ENCODE assay signal across 8 cellular contexts in the genomic region with DNA sequence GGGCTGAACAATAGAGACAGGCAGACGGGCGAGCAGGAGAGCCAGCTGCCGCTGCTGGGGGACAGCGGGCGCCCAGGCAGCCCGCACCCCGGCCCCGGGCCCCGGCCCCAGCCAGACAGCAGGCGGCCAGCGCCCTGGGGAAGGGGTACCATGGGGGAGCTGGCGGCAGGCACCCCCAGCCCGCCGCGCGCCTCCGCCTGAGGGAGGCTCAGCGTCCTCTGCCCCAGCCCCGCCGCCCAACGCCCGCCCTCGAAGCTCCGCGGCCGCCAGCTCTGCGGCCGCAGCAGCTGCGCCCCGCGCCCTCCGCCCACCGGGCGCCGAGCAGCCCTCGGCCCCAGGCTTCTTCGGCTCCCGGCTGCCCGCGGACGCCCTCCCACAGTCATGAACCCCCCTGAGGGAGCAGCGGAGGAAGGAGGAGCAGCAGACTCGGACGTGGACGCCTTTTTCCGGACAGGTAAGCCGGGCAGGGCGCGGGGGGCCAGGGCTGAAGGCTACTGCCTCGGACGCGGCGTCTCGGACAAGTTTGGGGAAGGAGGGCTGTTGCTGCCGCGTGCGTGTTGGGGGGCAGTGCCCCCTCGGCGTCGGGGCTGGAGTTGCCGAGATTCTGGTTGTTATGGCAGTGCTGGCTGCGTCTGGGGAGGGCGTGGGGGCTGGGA. TPM values are rescaled to one million over a fixed set of nuclear protein-coding genes. Genes with fewer than 3 reads are reported as not detected.
DNase-seq lines count a peak whose midpoint lies in the region; ATAC-seq and TF ChIP-seq lines count a peak whose summit lies in the region.

A gene (plus strand): TSS at position 10 of the 656 bp plus-strand sequence.

- peak in 1 of 7 experiments; percentile 18 for DNase-seq in CD8-positive, alpha-beta T cell
- DNase-seq in RWPE2 (ENCODE audit: low spot score) (no peak), endodermal cell (peak; percentile 79), mucosa of gallbladder (ENCODE audit: low spot score) (no peak), NCI-H128 (lab: John Stamatoyannopoulos, UW; ENCODE audit: unreplicated experiment) (no peak)

- no peaks in the 10 kb centered on the region for H3K36me3 ChIP-seq in CD8-positive, alpha-beta T cell (ENCODE audit: insufficient read depth, low read length)
- no peaks in the 10 kb centered on the region for H3K36me3 ChIP-seq in RWPE2 (ENCODE audit: low read depth)
- H3K36me3 ChIP-seq in endodermal cell (ENCODE audit: control insufficient read depth, insufficient read depth, low read length), result no peaks in the 10 kb centered on the region
- no peaks in the 10 kb centered on the region for H3K36me3 ChIP-seq in urinary bladder (ENCODE audit: insufficient read depth)

- CTCF ChIA-PET in CD8-positive, alpha-beta T cell (lab: Charles Lee), result interaction anchor here (1.0 to 1.4 kb wide), 2 partner anchors 10 to 47 kb away, joined by 3 to 5 read pairs; no protein-coding TSS in a partner anchor

- no peak within 1 kb of the TSS for H3K27ac Mint-ChIP-seq in CD8-positive, alpha-beta T cell
- H3K27ac Mint-ChIP-seq in endodermal cell, result peak within 1 kb of the TSS; percentile 81

- H3K4me1 Mint-ChIP-seq in CD8-positive, alpha-beta T cell (ENCODE audit: low read depth), result peaks cover 14% of the 10 kb centered on the region
- peaks cover 11% of the 10 kb centered on the region for H3K4me1 Mint-ChIP-seq in endodermal cell

- TF ChIP-seq CTCF in CD8-positive, alpha-beta T cell (IDR thresholded peaks at IDR 0.05), result peak; percentile 8
- TF ChIP-seq CTCF in RWPE2 (IDR thresholded peaks at IDR 0.05; ENCODE audit: poor library complexity, severe bottlenecking) (peak; percentile 70), endodermal cell (conservative IDR thresholded peaks at IDR 0.05) (no peak)

- no peaks in the 10 kb centered on the region for H3K36me3 Mint-ChIP-seq in CD8-positive, alpha-beta T cell
- no peaks in the 10 kb centered on the region for H3K36me3 Mint-ChIP-seq in endodermal cell (ENCODE audit: low read depth)

- WGBS in endodermal cell (ENCODE audit: insufficient coverage in 1 of 2, insufficient read length in 1 of 2), 2 experiments, result 0% methylated on average over 10 to 63 of the region's 63 CpGs
- under 1% methylated on average over 63 of the region's 63 CpGs for WGBS in urinary bladder

- peak within 1 kb of the TSS; percentile 79 for H3K4me3 Mint-ChIP-seq in CD8-positive, alpha-beta T cell
- H3K4me3 Mint-ChIP-seq in endodermal cell, result peak within 1 kb of the TSS; percentile 75

- H3K27ac ChIP-seq in CD8-positive, alpha-beta T cell (ENCODE audit: low read depth, low read length), result no peak within 1 kb of the TSS
- H3K27ac ChIP-seq in RWPE2 (ENCODE audit: poor library complexity, severe bottlenecking) (no peak within 1 kb of the TSS), endodermal cell (ENCODE audit: low read depth, low read length) (peak within 1 kb of the TSS; percentile 97), urinary bladder (ENCODE audit: low read depth) (peak within 1 kb of the TSS; percentile 65)

- POLR2A ChIA-PET in CD8-positive, alpha-beta T cell (lab: Charles Lee), result interaction anchor here (0.6 to 1.6 kb wide), 3 partner anchors 26 to 86 kb away, joined by 3 read pairs; a partner anchor contains a TSS

- peaks cover 12% of the 10 kb centered on the region for H3K27me3 ChIP-seq in CD8-positive, alpha-beta T cell (ENCODE audit: insufficient read depth, low read length)
- H3K27me3 ChIP-seq in RWPE2 (ENCODE audit: insufficient read depth, poor library complexity, severe bottlenecking), result peaks cover 89% of the 10 kb centered on the region
- peaks cover 72% of the 10 kb centered on the region for H3K27me3 ChIP-seq in endodermal cell (ENCODE audit: control insufficient read depth, insufficient read depth, low read length, poor library complexity, severe bottlenecking)

- peaks cover 44% of the 10 kb centered on the region for H3K27me3 Mint-ChIP-seq in CD8-positive, alpha-beta T cell (ENCODE audit: low read depth)
- H3K27me3 Mint-ChIP-seq in endodermal cell (ENCODE audit: insufficient read depth), result peaks cover 37% of the 10 kb centered on the region

- no peaks in the 10 kb centered on the region for H3K4me1 ChIP-seq in CD8-positive, alpha-beta T cell (ENCODE audit: insufficient read depth, low read length)
- no peaks in the 10 kb centered on the region for H3K4me1 ChIP-seq in RWPE2 (ENCODE audit: insufficient read depth, poor library complexity, severe bottlenecking)
- no peaks in the 10 kb centered on the region for H3K4me1 ChIP-seq in endodermal cell (ENCODE audit: control insufficient read depth, insufficient read depth, low read length)
- no peaks in the 10 kb centered on the region for H3K4me1 ChIP-seq in urinary bladder (ENCODE audit: insufficient read depth)

- H3K9me3 Mint-ChIP-seq in CD8-positive, alpha-beta T cell, result no peaks in the 10 kb centered on the region
- no peaks in the 10 kb centered on the region for H3K9me3 Mint-ChIP-seq in endodermal cell

- peak within 1 kb of the TSS; percentile 60 for H3K9ac ChIP-seq in endodermal cell (ENCODE audit: extremely low read depth, low read length, poor library complexity, severe bottlenecking)

- peak within 1 kb of the TSS; percentile 43 for H3K4me3 ChIP-seq in CD8-positive, alpha-beta T cell (ENCODE audit: low read depth, low read length)
- H3K4me3 ChIP-seq in RWPE2 (ENCODE audit: severe bottlenecking) (peak within 1 kb of the TSS; percentile 55), endodermal cell (ENCODE audit: low read length) (peak within 1 kb of the TSS; percentile 86), urinary bladder (ENCODE audit: low read depth, low read length) (peak within 1 kb of the TSS; percentile 80)

- no peaks in the 10 kb centered on the region for H3K9me3 ChIP-seq in CD8-positive, alpha-beta T cell (ENCODE audit: low read length)
- H3K9me3 ChIP-seq in RWPE2 (ENCODE audit: severe bottlenecking) (no peaks in the 10 kb centered on the region), endodermal cell (ENCODE audit: control insufficient read depth, low read length) (no peaks in the 10 kb centered on the region)

- intact Hi-C loops in CD8-positive, alpha-beta T cell (cut with DNase I, micrococcal nuclease), result no loop called here

- ATAC-seq in CD8-positive, alpha-beta T cell, result peak; percentile 11
- ATAC-seq in GM21576 (IDR thresholded peaks at IDR 0.05; ENCODE audit: unreplicated experiment) (peak; percentile 17), RWPE2 (ENCODE audit: low read depth) (peak; percentile 14; the same call in 1 of the 3 replicates), HG03196 (IDR thresholded peaks at IDR 0.05; ENCODE audit: unreplicated experiment) (no peak)

RNA-seq across cellular contexts. Expression of the gene that starts here (rescaled TPM):
- total RNA-seq in CD8-positive, alpha-beta T cell, result under 1 TPM; 0.11 to 0.28 TPM
- 10 to 100 TPM; 17.2 to 18.4 TPM for total RNA-seq in endodermal cell
- polyA plus RNA-seq in endodermal cell (2013, experiment 1 of 2), result 24.4 TPM
- polyA plus RNA-seq in endodermal cell (2013, experiment 2 of 2), result 28.6 TPM
- total RNA-seq in mucosa of gallbladder, result 69.0 TPM
- 25.0 TPM for total RNA-seq in urinary bladder
- 6.1 TPM for polyA plus RNA-seq in urinary bladder

Comparison
In these comparisons a context has a peak if more than half of its experiments do, and no peak if none do; other contexts are left out.
1. RNA of the gene that starts here (total RNA-seq): 69.0 TPM in mucosa of gallbladder (single experiment), 25.0 TPM in urinary bladder (single experiment) and 17.2 to 18.4 TPM in endodermal cell; 0.11 to 0.28 TPM in CD8-positive, alpha-beta T cell; every median in the first group is over 10 times any median in the second.
2. Peak in ATAC-seq and H3K4me3 ChIP-seq in CD8-positive, alpha-beta T cell; RNA of the gene not detected or under 1 TPM.
3. H3K27ac ChIP-seq: peak in endodermal cell (single experiment) and urinary bladder (single experiment); none in CD8-positive, alpha-beta T cell (single experiment) and RWPE2 (single experiment).
4. Peak in every context shown above with its lines, with median percentiles within 50 percentile points of each other: H3K4me3 ChIP-seq.